In the genomic region with DNA sequence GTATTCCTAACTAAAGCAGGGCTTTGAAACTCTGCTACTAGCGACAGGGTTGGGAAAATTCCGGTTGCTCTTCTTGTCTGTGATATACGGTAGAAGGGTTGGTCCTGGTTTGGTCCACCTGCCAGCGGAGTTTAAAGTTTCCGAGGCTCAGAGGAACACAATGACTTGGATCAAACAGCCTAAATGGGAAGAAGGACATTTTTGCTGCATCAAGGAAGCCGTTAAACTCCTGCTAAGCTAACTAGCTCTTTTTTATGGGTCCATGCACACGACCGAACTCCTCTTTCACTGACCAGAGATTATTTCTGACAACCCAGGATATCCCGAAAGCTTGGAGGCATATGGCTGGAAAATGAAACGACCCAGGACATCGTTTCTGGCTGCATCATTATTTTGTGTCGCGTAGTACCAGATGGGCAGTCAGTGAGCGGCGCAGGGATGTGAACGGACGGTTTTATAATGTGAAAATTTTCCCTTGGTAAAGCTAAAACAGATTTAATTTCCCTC, we compare ENCODE assay signal across 8 cellular contexts. TPM values are rescaled to one million over a fixed set of nuclear protein-coding genes. Genes with fewer than 3 reads are reported as not detected.
DNase-seq lines count a peak whose midpoint lies in the region; ATAC-seq, FAIRE-seq and TF ChIP-seq lines count a peak whose summit lies in the region.

A gene with protein sequence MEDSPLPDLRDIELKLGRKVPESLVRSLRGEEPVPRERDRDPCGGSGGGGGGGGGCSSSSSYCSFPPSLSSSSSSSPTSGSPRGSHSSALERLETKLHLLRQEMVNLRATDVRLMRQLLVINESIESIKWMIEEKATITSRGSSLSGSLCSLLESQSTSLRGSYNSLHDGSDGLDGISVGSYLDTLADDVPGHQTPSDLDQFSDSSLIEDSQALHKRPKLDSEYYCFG (plus strand): TSS at position 160 of the 507 bp plus-strand sequence. CDS start 696 bp downstream, outside the sequence.

- peak within 1 kb of the TSS; percentile 72 to 84 for H2BK12ac ChIP-seq in mesenchymal stem cell (ENCODE audit: low read length in 2 of 2)

- H3K79me2 ChIP-seq in endothelial cell of umbilical vein (ENCODE audit: control insufficient read depth, insufficient read depth, low read length): no peaks in the 10 kb centered on the region

- H3K4me3 ChIP-seq in AG04449 (ENCODE audit: low read depth, low read length): peak within 1 kb of the TSS; percentile 85
- H3K4me3 ChIP-seq in endothelial cell of umbilical vein (replicated peaks in 1 of 3; ENCODE audit: insufficient read depth in 1 of 3, low read depth in 1 of 3, low read length in 3 of 3): peak within 1 kb of the TSS; percentile 66 to 97 (median 94)
- peak within 1 kb of the TSS; percentile 80 to 90 for H3K4me3 ChIP-seq in mesenchymal stem cell (ENCODE audit: insufficient read depth in 1 of 2, low read depth in 1 of 2, low read length in 2 of 2)
- peak within 1 kb of the TSS; percentile 66 to 85 (median 77) for H3K4me3 ChIP-seq in transverse colon

- H3K27me3 ChIP-seq in endothelial cell of umbilical vein (ENCODE audit: control insufficient read depth in 2 of 2, insufficient read depth in 2 of 2, low read length in 2 of 2): no peaks in the 10 kb centered on the region
- no peaks in the 10 kb centered on the region for H3K27me3 ChIP-seq in mesenchymal stem cell (ENCODE audit: control insufficient read depth in 1 of 2, insufficient read depth in 1 of 2, low read length in 2 of 2)
- no peaks in the 10 kb centered on the region for H3K27me3 ChIP-seq in transverse colon

- ATAC-seq in HG03175 (IDR thresholded peaks at IDR 0.05; ENCODE audit: unreplicated experiment) (no peak), GM21529 (IDR thresholded peaks at IDR 0.05; ENCODE audit: unreplicated experiment) (no peak)

- peak within 1 kb of the TSS; percentile 27 for H3K27ac ChIP-seq in endothelial cell of umbilical vein (ENCODE audit: insufficient read depth, low read depth, low read length)
- peak within 1 kb of the TSS; percentile 85 for H3K27ac ChIP-seq in mesenchymal stem cell (ENCODE audit: low read length, poor library complexity, severe bottlenecking)
- peak within 1 kb of the TSS; percentile 90 to 98 (median 97) for H3K27ac ChIP-seq in transverse colon

- H2AFZ ChIP-seq in endothelial cell of umbilical vein (ENCODE audit: low read depth, low read length) (peak within 1 kb of the TSS; percentile 89), mesenchymal stem cell (ENCODE audit: low read depth, low read length) (peak within 1 kb of the TSS; percentile 84)

- peak; percentile 96 for FAIRE-seq in endothelial cell of umbilical vein (lab: Jason Lieb, UNC)

- TF ChIP-seq POLR2A in endothelial cell of umbilical vein (IDR thresholded peaks at IDR 0.05; ENCODE audit: low read depth, low read length): no peak
- peak; percentile 77 for TF ChIP-seq POLR2A in transverse colon (IDR thresholded peaks at IDR 0.05)

- peaks cover 2% of the 10 kb centered on the region for H3K4me1 ChIP-seq in endothelial cell of umbilical vein (ENCODE audit: control insufficient read depth, extremely low read depth, insufficient read depth, low read length)
- peaks cover 3% of the 10 kb centered on the region for H3K4me1 ChIP-seq in mesenchymal stem cell (ENCODE audit: control insufficient read depth, insufficient read depth, low read depth, low read length)
- peaks cover 0 to 33% (median 11%) of the 10 kb centered on the region in 4 donors for H3K4me1 ChIP-seq in transverse colon

- H4K20me1 ChIP-seq in endothelial cell of umbilical vein (replicated peaks; ENCODE audit: control insufficient read depth, extremely low read depth, insufficient read depth, low read length): no peaks in the 10 kb centered on the region

- H3K4ac ChIP-seq in mesenchymal stem cell (ENCODE audit: low read depth in 1 of 2, low read length in 2 of 2): peak within 1 kb of the TSS; percentile 64 to 100

- peak within 1 kb of the TSS; percentile 70 for H2BK15ac ChIP-seq in mesenchymal stem cell (ENCODE audit: low read depth, poor library complexity, severe bottlenecking)

- peak within 1 kb of the TSS; percentile 96 for H4K8ac ChIP-seq in mesenchymal stem cell (ENCODE audit: low read length)

- no peaks in the 10 kb centered on the region for H3K9me1 ChIP-seq in endothelial cell of umbilical vein (replicated peaks; ENCODE audit: control insufficient read depth, extremely low read depth, insufficient read depth, low read length)

- H3K23ac ChIP-seq in mesenchymal stem cell (ENCODE audit: low read length in 2 of 2): peak within 1 kb of the TSS in 1 of 2 experiments; percentile 46

- no peak for TF ChIP-seq EP300 in transverse colon (IDR thresholded peaks at IDR 0.05; ENCODE audit: low read depth)

- peak within 1 kb of the TSS; percentile 95 to 99 for H3K18ac ChIP-seq in mesenchymal stem cell (ENCODE audit: low read depth in 1 of 2, low read length in 2 of 2)

- TF ChIP-seq CTCF in AG04449 (IDR thresholded peaks at IDR 0.05; ENCODE audit: insufficient read depth, low read length, missing control alignments) (no peak), endothelial cell of umbilical vein (IDR thresholded peaks at IDR 0.05; ENCODE audit: extremely low read depth in 1 of 2, insufficient read depth in 1 of 2, low read depth in 1 of 2, low read length in 2 of 2) (no peak), transverse colon (IDR thresholded peaks at IDR 0.05) (peak in 1 of 5 experiments; percentile 9)

- no peak within 1 kb of the TSS for H2BK5ac ChIP-seq in mesenchymal stem cell (ENCODE audit: low read depth, low read length, poor library complexity, severe bottlenecking)

- TSS peak; percentile 85 for BruUV-seq in endothelial cell of umbilical vein (replicated peaks; lab: Mats Ljungman, UMichigan)

- H4K91ac ChIP-seq in mesenchymal stem cell (ENCODE audit: low read length): peak within 1 kb of the TSS; percentile 95

- no peak within 1 kb of the TSS for H2AK5ac ChIP-seq in mesenchymal stem cell (ENCODE audit: low read length, severe bottlenecking)

- intact Hi-C loops in endothelial cell of umbilical vein (cut with micrococcal nuclease) (loop anchor here (1.0 to 5.0 kb wide), 3 partner anchors 52 to 312 kb away; no protein-coding TSS in a partner anchor), transverse colon (cut with DNase I; ENCODE audit: low total_unique reads) (loop anchor here (10.0 kb wide), 1 partner anchor 50 kb away; no protein-coding TSS in a partner anchor)

- dilution Hi-C loops in endothelial cell of umbilical vein (cut with MboI; ENCODE audit: extremely low pct_ligation_motif_present, low sequenced_read_pairs): no loop called here

- peak within 1 kb of the TSS in 1 of 2 experiments; percentile 99 for H3K14ac ChIP-seq in mesenchymal stem cell (ENCODE audit: low read length in 2 of 2)

- peak within 1 kb of the TSS; percentile 80 for H2BK120ac ChIP-seq in mesenchymal stem cell (ENCODE audit: low read depth, low read length)

- DNase-seq in AG04449 (ENCODE audit: low read depth, low spot score): no peak
- peak; percentile 40 for DNase-seq in HEK293T (ENCODE audit: extremely low spot score)
- peak; percentile 48 for DNase-seq in RPMI8226
- DNase-seq in endothelial cell of umbilical vein (ENCODE audit: low read depth, low spot score): peak; percentile 73
- DNase-seq in mesenchymal stem cell: peak; percentile 84
- DNase-seq in transverse colon: peak; percentile 67

- 0% methylated on average over 15 of the region's 17 CpGs for WGBS in mesenchymal stem cell
- WGBS in transverse colon (ENCODE audit: low coverage in 1 of 2), 2 donors: 0 to 5% methylated on average over 8 to 17 of the region's 17 CpGs

- POLR2A ChIA-PET in AG04449 (lab: Yijun Ruan, JAX) (interaction anchor here (1.0 kb wide), 1 partner anchor 110 kb away, joined by 3 read pairs; no protein-coding TSS in a partner anchor), HEK293T (lab: Yijun Ruan, JAX) (interaction anchor here (1.0 to 2.2 kb wide), 4 partner anchors 40 to 271 kb away, joined by 3 to 12 read pairs (median 4); no protein-coding TSS in a partner anchor), endothelial cell of umbilical vein (lab: Charles Lee) (no interaction called here)

- in situ Hi-C loops in transverse colon (cut with MboI; ENCODE audit: low pct_ligation_motif_present in 1 of 4, low pct_unique_long_range_greater_than_20kb in 1 of 4, low sequenced_read_pairs in 3 of 4): no loop called here

- CTCF ChIA-PET in AG04449 (lab: Yijun Ruan, JAX): interaction anchor here (1.2 to 5.5 kb wide), 16 partner anchors 8 to 110 kb away, joined by 3 to 32 read pairs (median 6); no protein-coding TSS in a partner anchor
- CTCF ChIA-PET in HEK293T (lab: Yijun Ruan, JAX): interaction anchor here (1.2 to 1.9 kb wide), 2 partner anchors 43 to 51 kb away, joined by 3 to 7 read pairs; no protein-coding TSS in a partner anchor
- CTCF ChIA-PET in endothelial cell of umbilical vein (lab: Charles Lee): interaction anchor here (0.8 to 4.6 kb wide), 11 partner anchors 9 to 110 kb away, joined by 3 to 36 read pairs (median 10); no protein-coding TSS in a partner anchor

- H3K36me3 ChIP-seq in endothelial cell of umbilical vein (ENCODE audit: control insufficient read depth in 2 of 2, extremely low read depth in 1 of 2, insufficient read depth in 2 of 2, low read length in 2 of 2) (no peaks in the 10 kb centered on the region), mesenchymal stem cell (ENCODE audit: control insufficient read depth in 1 of 2, insufficient read depth in 2 of 2, low read depth in 1 of 2, low read length in 2 of 2) (peaks cover 0 to 13% of the 10 kb centered on the region in 2 experiments), transverse colon (no peaks in the 10 kb centered on the region)

- H3K9ac ChIP-seq in endothelial cell of umbilical vein (replicated peaks; ENCODE audit: extremely low read depth, insufficient read depth, low read length) (peak within 1 kb of the TSS; percentile 80), mesenchymal stem cell (ENCODE audit: low read length) (peak within 1 kb of the TSS; percentile 92)

- H3K9me3 ChIP-seq in endothelial cell of umbilical vein (replicated peaks; ENCODE audit: control insufficient read depth, insufficient read depth, low read length) (no peaks in the 10 kb centered on the region), mesenchymal stem cell (ENCODE audit: control insufficient read depth, low read length) (no peaks in the 10 kb centered on the region), transverse colon (no peaks in the 10 kb centered on the region)

- H3K79me1 ChIP-seq in mesenchymal stem cell (replicated peaks; ENCODE audit: low read length, poor library complexity, severe bottlenecking): peaks cover 5% of the 10 kb centered on the region

- H3K4me2 ChIP-seq in endothelial cell of umbilical vein (ENCODE audit: insufficient read depth, low read length) (peak within 1 kb of the TSS; percentile 98), mesenchymal stem cell (ENCODE audit: low read length, poor library complexity, severe bottlenecking) (peak within 1 kb of the TSS; percentile 93)

RNA-seq across cellular contexts. Expression of the gene that starts here (rescaled TPM):
- total RNA-seq in endothelial cell of umbilical vein (1.3 and 3.3 TPM in 2 replicates), transverse colon (10 to 100 TPM; 19.1 to 50.0 (median 34.5) TPM)
- polyA plus RNA-seq in endothelial cell of umbilical vein: 1.4 and 1.5 TPM in 2 replicates
- 1.2 and 1.3 TPM in 2 replicates for polyA plus RNA-seq in endothelial cell of umbilical vein (2011; cell fraction: cytosol; rRNA removed)
- polyA plus RNA-seq in endothelial cell of umbilical vein (2011; cell fraction: nucleus; rRNA removed): 3.0 TPM in 2 replicates
- 1.4 and 1.8 TPM in 2 replicates for polyA plus RNA-seq in endothelial cell of umbilical vein (2012)
- polyA minus RNA-seq in endothelial cell of umbilical vein: 2.4 and 3.0 TPM in 2 replicates
- 3.5 TPM for polyA minus RNA-seq in endothelial cell of umbilical vein (2011; cell fraction: cytosol; rRNA and poly(A)+ RNA removed)
- 4.7 and 5.1 TPM in 2 replicates for polyA minus RNA-seq in endothelial cell of umbilical vein (2011; cell fraction: nucleus; rRNA and poly(A)+ RNA removed)
- polyA plus RNA-seq in mesenchymal stem cell (2013, experiment 1 of 2): 32.8 TPM
- 33.7 TPM for polyA plus RNA-seq in mesenchymal stem cell (2013, experiment 2 of 2)

Comparison
In these comparisons a context has a peak if more than half of its experiments do, and no peak if none do; other contexts are left out.
1. H3K27ac ChIP-seq: peak in every context shown above with its lines; median percentile 97 in transverse colon; 85 in mesenchymal stem cell; 27 in endothelial cell of umbilical vein.